1 cellular context compared by ENCODE assay signal in genomic region chr15:88681610-88682221, GRCh38.
TF ChIP-seq lines count a peak whose summit lies in the region.

No MANE protein-coding gene starts in this region.

TF ChIP-seq in HepG2, 621 proteins besides CTCF, POLR2A, EP300 and RAD21 (continued from another document):
- TF ChIP-seq E2F2 (CRISPR knock-in tag; IDR thresholded peaks at IDR 0.05; ENCODE audit: borderline replicate concordance) (no peak), ZNF547 (CRISPR knock-in tag; IDR thresholded peaks at IDR 0.05) (peak; percentile 26; the same call in 1 of the 2 replicates), ZNF777 (CRISPR knock-in tag; IDR thresholded peaks at IDR 0.05) (peak; percentile 40; the same call in 1 of the 2 replicates), NFKB2 (CRISPR knock-in tag; IDR thresholded peaks at IDR 0.05; ENCODE audit: borderline replicate concordance) (peak; percentile 60; the same call in 1 of the 2 replicates), GABPA (IDR thresholded peaks at IDR 0.05; ENCODE audit: low read depth, low read length) (no peak), GABPA (CRISPR knock-in tag; IDR thresholded peaks at IDR 0.05; ENCODE audit: low read depth) (0 out of 2 replicates have a peak, but pooled peaks have one; percentile 20), ZNF326 (CRISPR knock-in tag; IDR thresholded peaks at IDR 0.05; ENCODE audit: borderline replicate concordance) (no peak), PITX1 (CRISPR knock-in tag; IDR thresholded peaks at IDR 0.05) (peak; percentile 70; the same call in 1 of the 2 replicates), ZNF562 (CRISPR knock-in tag; IDR thresholded peaks at IDR 0.05; ENCODE audit: borderline replicate concordance) (no peak), ZNF556 (CRISPR knock-in tag; IDR thresholded peaks at IDR 0.05; ENCODE audit: borderline replicate concordance) (0 out of 2 replicates have a peak, but pooled peaks have one; percentile 33), TGIF2 (CRISPR knock-in tag; IDR thresholded peaks at IDR 0.05) (no peak), MLX (CRISPR knock-in tag; IDR thresholded peaks at IDR 0.05) (peak; percentile 51; the same call in 1 of the 2 replicates), GFI1 (CRISPR knock-in tag; IDR thresholded peaks at IDR 0.05; ENCODE audit: borderline replicate concordance) (no peak), ZBTB7A (CRISPR knock-in tag; IDR thresholded peaks at IDR 0.05) (peak; percentile 70; the same call in 1 of the 2 replicates), ZNF772 (CRISPR knock-in tag; IDR thresholded peaks at IDR 0.05) (0 out of 2 replicates have a peak, but pooled peaks have one; percentile 71), ZNF709 (CRISPR knock-in tag; IDR thresholded peaks at IDR 0.05) (no peak), SOX6 (IDR thresholded peaks at IDR 0.05) (no peak), SOX6 (CRISPR knock-in tag; IDR thresholded peaks at IDR 0.05) (peak; percentile 42), ZSCAN12 (CRISPR knock-in tag; IDR thresholded peaks at IDR 0.05) (no peak), FOXA3 (CRISPR knock-in tag; IDR thresholded peaks at IDR 0.05) (no peak), LBX2 (CRISPR knock-in tag; IDR thresholded peaks at IDR 0.05; ENCODE audit: borderline replicate concordance) (peak; percentile 75; the same call in 1 of the 2 replicates), KLF12 (CRISPR knock-in tag; IDR thresholded peaks at IDR 0.05; ENCODE audit: borderline replicate concordance) (peak; percentile 60; the same call in 1 of the 2 replicates), BRD4 (CRISPR knock-in tag; IDR thresholded peaks at IDR 0.05) (peak; percentile 59; the same call in 1 of the 2 replicates), ELF1 (CRISPR knock-in tag; IDR thresholded peaks at IDR 0.05) (peak; percentile 48; the same call in 1 of the 2 replicates), DMTF1 (CRISPR knock-in tag; IDR thresholded peaks at IDR 0.05) (0 out of 2 replicates have a peak, but pooled peaks have one; percentile 63), ATF2 (CRISPR knock-in tag; IDR thresholded peaks at IDR 0.05) (0 out of 2 replicates have a peak, but pooled peaks have one; percentile 19), POGZ (CRISPR knock-in tag; IDR thresholded peaks at IDR 0.05) (peak; percentile 71), XRCC5 (optimal IDR thresholded peaks at IDR 0.05; ENCODE audit: low read length) (peak; percentile 73), FOXO4 (CRISPR knock-in tag; conservative IDR thresholded peaks at IDR 0.05) (no peak), DRAP1 (CRISPR knock-in tag; IDR thresholded peaks at IDR 0.05) (peak; percentile 40; the same call in 1 of the 2 replicates), IKZF5 (CRISPR knock-in tag; IDR thresholded peaks at IDR 0.05) (0 out of 2 replicates have a peak, but pooled peaks have one; percentile 41), ZNF460 (CRISPR knock-in tag; IDR thresholded peaks at IDR 0.05; ENCODE audit: borderline replicate concordance) (peak; percentile 36; the same call in 1 of the 2 replicates), ARID4A (CRISPR knock-in tag; IDR thresholded peaks at IDR 0.05; ENCODE audit: borderline replicate concordance) (peak; percentile 43; the same call in 1 of the 2 replicates), ZNF629 (CRISPR knock-in tag; conservative IDR thresholded peaks at IDR 0.05) (peak; percentile 1; the same call in 1 of the 2 replicates), ZNF18 (CRISPR knock-in tag; IDR thresholded peaks at IDR 0.05; ENCODE audit: insufficient replicate concordance) (no peak)
